In genomic region chr10:60280475-60280874, GRCh38 we compare ENCODE assay signal across 26 cellular contexts.
DNase-seq lines count a peak whose midpoint lies in the region; ATAC-seq and TF ChIP-seq lines count a peak whose summit lies in the region.
"Had no signal": no experiment of that assay in that cellular context is flagged by ENCODE, and none has a peak within 500 bp of the region (broad histone marks: within the 10 kb centered on the region; RNA-seq: fewer than 3 reads in every experiment).

No MANE protein-coding gene starts in this region.

- H3K9me3 ChIP-seq in A673 (ENCODE audit: low read depth, low read length, poor library complexity, severe bottlenecking) = no peaks in the 10 kb centered on the region
- H3K9me3 ChIP-seq: esophagus muscularis mucosa, pancreas, testis had no signal

- H3K27me3 ChIP-seq in A673 (replicated peaks; ENCODE audit: insufficient read depth, low read depth, low read length, poor library complexity) = no peaks in the 10 kb centered on the region
- H3K27me3 ChIP-seq: esophagus muscularis mucosa, foreskin keratinocyte, pancreas, testis had no signal

- no TSS peak for BruUV-seq in A673 (replicated peaks; lab: Mats Ljungman, UMichigan)

- TF ChIP-seq CTCF in A673 (conservative IDR thresholded peaks at IDR 0.05; ENCODE audit: low read depth, low read length) = no peak

- CTCF ChIA-PET in A673 (lab: Charles Lee) = no interaction called here

- no peak overlapping the region for H3K4me3 ChIP-seq in A673 (ENCODE audit: low read depth, low read length, poor library complexity, severe bottlenecking)
- H3K4me3 ChIP-seq: esophagus muscularis mucosa, pancreas, testis had no signal

- DNase-seq in NCI-H146 (lab: John Stamatoyannopoulos, UW) (peak; percentile 43), NCI-H146 treated with DMSO at 0.1 percent for 48 hours (lab: John Stamatoyannopoulos, UW; ENCODE audit: unreplicated experiment) (no peak), A673 (ENCODE audit: low spot score) (peak; percentile 31), NCI-H345 (lab: John Stamatoyannopoulos, UW) (peak; percentile 73), activated gamma-delta T cell (lab: John Stamatoyannopoulos, UW) (no peak)
- DNase-seq: 8988T; activated CD4-positive, alpha-beta T cell treated with anti-CD3 and anti-CD28 coated beads, Interleukin-2, amount 10 ng/mL, durations not matched to agents 24 days and 14 days; activated CD8-positive, alpha-beta memory T cell treated with anti-CD3 and anti-CD28 coated beads for 24 hours; activated effector memory CD4-positive, alpha-beta T cell treated with Interleukin-2 at 50 U/mL for 16 hours; anterior cingulate cortex; cortex of kidney; foreskin keratinocyte; kidney glomerular epithelial cell; NCI-H1694 treated with DMSO at 0.1 percent for 48 hours; NCI-H226; pancreas; stimulated activated CD8-positive, alpha-beta memory T cell treated with anti-CD3 and anti-CD28 coated beads, Interleukin-4, amount 100 ng/mL, for 48 hours; T-cell; testis; WERI-Rb-1 had no signal

- no peak overlapping the region for H3K27ac ChIP-seq in A673 (ENCODE audit: low read depth, low read length, poor library complexity, severe bottlenecking)
- H3K27ac ChIP-seq: C4-2B, esophagus muscularis mucosa, foreskin keratinocyte, pancreas, RWPE1, testis, WERI-Rb-1 had no signal

- intact Hi-C loops in A673 (cut with micrococcal nuclease; ENCODE audit: unreplicated experiment) = no loop called here

- peak; percentile 62 for ATAC-seq in esophagus mucosa
- ATAC-seq in SK-N-SH treated with all-trans-retinoic acid at 6 μM for 48 hours = no peak
- ATAC-seq in HG03439 (IDR thresholded peaks at IDR 0.05; ENCODE audit: unreplicated experiment) = no peak
- ATAC-seq: foreskin keratinocyte, pancreas, T-cell had no signal

- no peaks in the 10 kb centered on the region for H3K36me3 ChIP-seq in A673 (ENCODE audit: insufficient read depth, low read length, poor library complexity, severe bottlenecking)
- H3K36me3 ChIP-seq: pancreas, WERI-Rb-1 had no signal

- POLR2A ChIA-PET in A673 (lab: Charles Lee; ENCODE audit: low non-redundant PET) = no interaction called here

- H3K4me1 ChIP-seq in A673 (ENCODE audit: insufficient read depth, low read length, poor library complexity, severe bottlenecking) = peaks cover 12% of the 10 kb centered on the region
- H3K4me1 ChIP-seq: foreskin keratinocyte, testis had no signal

TF ChIP-seq in SK-N-SH treated with all-trans-retinoic acid at 6 μM for 48 hours, 23 proteins besides CTCF, POLR2A, EP300 and RAD21:
- TF ChIP-seq ZNF8 (CRISPR knock-in tag; IDR thresholded peaks at IDR 0.05) (no peak), ARNTL (CRISPR knock-in tag; IDR thresholded peaks at IDR 0.05; ENCODE audit: borderline replicate concordance, low read depth) (no peak), ISL1 (CRISPR knock-in tag; IDR thresholded peaks at IDR 0.05) (no peak), ESRRG (CRISPR knock-in tag; IDR thresholded peaks at IDR 0.05) (no peak), CSDC2 (CRISPR knock-in tag; IDR thresholded peaks at IDR 0.05) (no peak), SNAI2 (CRISPR knock-in tag; IDR thresholded peaks at IDR 0.05) (no peak), TCF4 (CRISPR knock-in tag; IDR thresholded peaks at IDR 0.05; ENCODE audit: borderline replicate concordance) (no peak), PATZ1 (CRISPR knock-in tag; IDR thresholded peaks at IDR 0.05; ENCODE audit: borderline replicate concordance) (no peak), ZC3H10 (CRISPR knock-in tag; IDR thresholded peaks at IDR 0.05) (no peak), BACH2 (CRISPR knock-in tag; IDR thresholded peaks at IDR 0.05; ENCODE audit: borderline replicate concordance) (no peak), OSR1 (CRISPR knock-in tag; IDR thresholded peaks at IDR 0.05) (no peak), ZFP30 (CRISPR knock-in tag; IDR thresholded peaks at IDR 0.05) (no peak), TSHZ2 (CRISPR knock-in tag; IDR thresholded peaks at IDR 0.05) (no peak), POU6F1 (CRISPR knock-in tag; IDR thresholded peaks at IDR 0.05; ENCODE audit: borderline replicate concordance, low read depth) (no peak), CREB5 (CRISPR knock-in tag; IDR thresholded peaks at IDR 0.05; ENCODE audit: low read depth) (no peak), ZNF70 (CRISPR knock-in tag; IDR thresholded peaks at IDR 0.05) (no peak), CSRNP3 (CRISPR knock-in tag; IDR thresholded peaks at IDR 0.05) (no peak), ZFP3 (CRISPR knock-in tag; IDR thresholded peaks at IDR 0.05) (no peak)

Comparison
In these comparisons a context has a peak if more than half of its experiments do, and no peak if none do; other contexts are left out.
1. DNase-seq: peak in NCI-H146 (single experiment), A673 (single experiment) and NCI-H345 (single experiment); none in NCI-H146 treated with DMSO at 0.1 percent for 48 hours (single experiment) and activated gamma-delta T cell (single experiment).